In genomic region chr19:46621191-46622117, GRCh38 we compare ENCODE assay signal across 1 cellular context.
TF ChIP-seq lines count a peak whose summit lies in the region.

No MANE protein-coding gene starts in this region.

TF ChIP-seq in IMR-90, 13 proteins besides CTCF, POLR2A, EP300 and RAD21:
- TF ChIP-seq RFX5 (IDR thresholded peaks at IDR 0.05; ENCODE audit: low read depth, low read length) (no peak), RCOR1 (IDR thresholded peaks at IDR 0.05; ENCODE audit: insufficient replicate concordance, low read length) (no peak), MXI1 (IDR thresholded peaks at IDR 0.05; ENCODE audit: borderline replicate concordance, low read depth, low read length) (no peak), NFE2L2 (IDR thresholded peaks at IDR 0.05; ENCODE audit: low read depth, low read length) (no peak), BHLHE40 (IDR thresholded peaks at IDR 0.05; ENCODE audit: low read depth, low read length) (no peak), USF2 (IDR thresholded peaks at IDR 0.05; ENCODE audit: low read depth, low read length) (no peak), MAFK (IDR thresholded peaks at IDR 0.05; ENCODE audit: low read depth, low read length) (no peak), CEBPB (IDR thresholded peaks at IDR 0.05; ENCODE audit: low read depth, low read length) (no peak), FOS (IDR thresholded peaks at IDR 0.05; ENCODE audit: low read depth, low read length) (no peak), CHD1 (IDR thresholded peaks at IDR 0.05; ENCODE audit: low read depth, low read length) (no peak), MAZ (IDR thresholded peaks at IDR 0.05; ENCODE audit: borderline replicate concordance, low read depth, low read length) (no peak), ELK1 (IDR thresholded peaks at IDR 0.05; ENCODE audit: borderline replicate concordance, low read depth, low read length) (no peak), SMC3 (IDR thresholded peaks at IDR 0.05; ENCODE audit: low read depth, low read length) (no peak)
